In genomic region chr9:33155393-33155792, GRCh38 we compare ENCODE assay signal across 13 cellular contexts. TPM values are rescaled to one million over a fixed set of nuclear protein-coding genes. Genes with fewer than 3 reads are reported as not detected.
A peak's percentile ranks its signal among the peaks of the same experiment; 100 is the strongest.
DNase-seq lines count a peak whose midpoint lies in the region; ATAC-seq, FAIRE-seq and TF ChIP-seq lines count a peak whose summit lies in the region.
"Had no signal": no experiment of that assay in that cellular context is flagged by ENCODE, and none has a peak within 500 bp of the region (broad histone marks: within the 10 kb centered on the region; RNA-seq: fewer than 3 reads in every experiment).

No MANE protein-coding gene starts in this region.

- H3K27ac ChIP-seq in GM12878 (ENCODE audit: control insufficient read depth, insufficient read depth) = no peak overlapping the region; the same call in 1 of the 2 replicates

- FAIRE-seq in GM12878 (lab: Jason Lieb, UNC) = no peak

- no peak overlapping the region for H3K9ac ChIP-seq in GM12878 (ENCODE audit: control insufficient read depth, insufficient read depth, low read length)

- no peak for TF ChIP-seq POLR2A in NB4 (IDR thresholded peaks at IDR 0.05; ENCODE audit: extremely low read depth, insufficient read length)
- no peak for TF ChIP-seq POLR2A in GM12878 (IDR thresholded peaks at IDR 0.05; ENCODE audit: low read depth, low read length)

- no peak for ATAC-seq in GM12878
- ATAC-seq in natural killer cell treated with Interleukin-12 subunit alpha and Interleukin-12 subunit beta and Interleukin-15 and Interleukin-18, amount 100 ng/mL, for 72 hours = no peak
- ATAC-seq in HG02678 (IDR thresholded peaks at IDR 0.05; ENCODE audit: unreplicated experiment) = no peak

- SMC1A ChIA-PET in GM12878 (lab: Charles Lee; ENCODE audit: uncharacterized antibody, unreplicated experiment) = interaction anchor here (10.4 kb wide), 1 partner anchor 14 kb away, joined by 172 read pairs; no protein-coding TSS in a partner anchor

- no peak overlapping the region for H3K4me3 Mint-ChIP-seq in Caco-2 (ENCODE audit: unreplicated experiment)
- peak overlapping the region; percentile 9 for H3K4me3 Mint-ChIP-seq in natural killer cell treated with Interleukin-12 subunit alpha and Interleukin-12 subunit beta and Interleukin-15 and Interleukin-18, amount 100 ng/mL, for 72 hours
- H3K4me3 Mint-ChIP-seq: neural crest cell had no signal

- no peak overlapping the region; the same call in 1 of the 2 replicates for H3K4me2 ChIP-seq in GM12878 (ENCODE audit: control insufficient read depth, insufficient read depth)

- peaks cover 11% of the 10 kb centered on the region for H3K36me3 Mint-ChIP-seq in Caco-2 (ENCODE audit: insufficient read depth, unreplicated experiment)
- no peaks in the 10 kb centered on the region for H3K36me3 Mint-ChIP-seq in natural killer cell treated with Interleukin-12 subunit alpha and Interleukin-12 subunit beta and Interleukin-15 and Interleukin-18, amount 100 ng/mL, for 72 hours

- CTCF ChIA-PET in Caco-2 (lab: Charles Lee) (interaction anchor here (0.6 kb wide), 1 partner anchor 127 kb away, joined by 3 read pairs; no protein-coding TSS in a partner anchor), GM12878 (lab: Yijun Ruan, JAX) (interaction anchor here (0.6 to 1.1 kb wide), 3 partner anchors 10 to 71 kb away, joined by 3 to 4 read pairs (median 3); no protein-coding TSS in a partner anchor)

- TF ChIP-seq EP300 in GM12878 (IDR thresholded peaks at IDR 0.05; ENCODE audit: borderline replicate concordance in 1 of 2, control insufficient read depth in 1 of 2, low read depth in 2 of 2, low read length in 2 of 2) = no peak

- no peak overlapping the region for H2AFZ ChIP-seq in GM12878 (ENCODE audit: control insufficient read depth, low read depth, low read length)

- H3K36me3 ChIP-seq in Caco-2 (ENCODE audit: control insufficient read depth, insufficient read depth, low read length) = no peaks in the 10 kb centered on the region
- H3K36me3 ChIP-seq in GM12878 (ENCODE audit: control insufficient read depth in 2 of 2, insufficient read depth in 2 of 2, low read length in 1 of 2) = peaks cover 0 to 1% of the 10 kb centered on the region in 2 experiments; a peak in 2 of 4 replicates
- H3K36me3 ChIP-seq: esophagus muscularis mucosa had no signal

- TF ChIP-seq RAD21 in GM12878 (IDR thresholded peaks at IDR 0.05; ENCODE audit: insufficient read depth, low read depth, low read length) = no peak

- H3K9me3 Mint-ChIP-seq in Caco-2 (ENCODE audit: unreplicated experiment) = no peaks in the 10 kb centered on the region
- no peaks in the 10 kb centered on the region for H3K9me3 Mint-ChIP-seq in natural killer cell treated with Interleukin-12 subunit alpha and Interleukin-12 subunit beta and Interleukin-15 and Interleukin-18, amount 100 ng/mL, for 72 hours

- DNase-seq in Caco-2 = no peak
- peak; percentile 59 for DNase-seq in NB4 (ENCODE audit: low read depth)
- DNase-seq in GM12878 (ENCODE audit: low read depth, low spot score) = no peak
- no peak for DNase-seq in natural killer cell treated with Interleukin-12 subunit alpha and Interleukin-12 subunit beta and Interleukin-15 and Interleukin-18, amount 100 ng/mL, for 72 hours (ENCODE audit: low spot score)
- no peak for DNase-seq in NCI-H526 treated with DMSO at 0.1 percent for 48 hours (lab: John Stamatoyannopoulos, UW)
- DNase-seq in NCI-H2081 (lab: John Stamatoyannopoulos, UW) = no peak
- DNase-seq: caudate nucleus, DMS53, NCI-H69, T-helper 2 cell had no signal

- H3K27me3 Mint-ChIP-seq in Caco-2 (ENCODE audit: insufficient read depth, unreplicated experiment) = no peaks in the 10 kb centered on the region
- H3K27me3 Mint-ChIP-seq in natural killer cell treated with Interleukin-12 subunit alpha and Interleukin-12 subunit beta and Interleukin-15 and Interleukin-18, amount 100 ng/mL, for 72 hours = no peaks in the 10 kb centered on the region

- TF ChIP-seq CTCF in Caco-2 (IDR thresholded peaks at IDR 0.05; ENCODE audit: insufficient read depth in 1 of 2, low read depth in 1 of 2, low read length in 1 of 2, severe bottlenecking in 1 of 2, unreplicated experiment in 1 of 2) (no peak), NB4 (IDR thresholded peaks at IDR 0.05; ENCODE audit: low read depth, low read length) (no peak), GM12878 (IDR thresholded peaks at IDR 0.05 in 2 of 3, conservative IDR thresholded peaks at IDR 0.05 in 1 of 3; ENCODE audit: control insufficient read depth in 2 of 3, extremely low read depth in 1 of 3, insufficient read depth in 1 of 3, low read depth in 3 of 3, low read length in 3 of 3) (no peak)

- no peaks in the 10 kb centered on the region for H4K20me1 ChIP-seq in GM12878 (ENCODE audit: control insufficient read depth, insufficient read depth)

- H3K4me1 Mint-ChIP-seq in Caco-2 (ENCODE audit: low read depth, unreplicated experiment) = peaks cover 61% of the 10 kb centered on the region
- H3K4me1 Mint-ChIP-seq in natural killer cell treated with Interleukin-12 subunit alpha and Interleukin-12 subunit beta and Interleukin-15 and Interleukin-18, amount 100 ng/mL, for 72 hours (ENCODE audit: low read depth in 2 of 2) = peaks cover 80 to 90% of the 10 kb centered on the region in 2 donors

- H3K9me3 ChIP-seq in Caco-2 = no peaks in the 10 kb centered on the region
- H3K9me3 ChIP-seq in GM12878 (replicated peaks; ENCODE audit: control insufficient read depth, insufficient read depth, low read length) = no peaks in the 10 kb centered on the region
- H3K9me3 ChIP-seq: esophagus muscularis mucosa had no signal

- intact Hi-C loops in Caco-2 (cut with micrococcal nuclease; ENCODE audit: unreplicated experiment) = no loop called here
- intact Hi-C loops in GM12878 (cut with micrococcal nuclease; ENCODE audit: unreplicated experiment) = no loop called here

- in situ Hi-C loops in GM12878 (cut with MboI) = no loop called here

- POLR2A ChIA-PET in Caco-2 (lab: Charles Lee) (no interaction called here), GM12878 (lab: Charles Lee) (interaction anchor here (0.6 to 1.1 kb wide), 2 partner anchors 12 to 20 kb away, joined by 8 to 9 read pairs; no protein-coding TSS in a partner anchor)

- WGBS in GM12878 (ENCODE audit: insufficient coverage, insufficient replicate concordance, low lambda C conversion rate, missing lambda C conversion rate) = 61% methylated on average over 4 of the region's 4 CpGs

- H3K4me3 ChIP-seq in Caco-2 (ENCODE audit: low read depth, low read length) (no peak overlapping the region), NB4 (ENCODE audit: low read depth, low read length) (no peak overlapping the region), GM12878 (no peak overlapping the region)
- H3K4me3 ChIP-seq: esophagus muscularis mucosa had no signal

- H3K4me1 ChIP-seq in Caco-2 (peaks cover 78% of the 10 kb centered on the region), GM12878 (ENCODE audit: control insufficient read depth, insufficient read depth, low read length) (peaks cover 69% of the 10 kb centered on the region)

- H3K27me3 ChIP-seq in Caco-2 (replicated peaks; ENCODE audit: control insufficient read depth, insufficient read depth, low read length) (no peaks in the 10 kb centered on the region), GM12878 (replicated peaks in 1 of 2; ENCODE audit: control insufficient read depth in 2 of 2, insufficient read depth in 2 of 2, low read length in 1 of 2) (no peaks in the 10 kb centered on the region)
- H3K27me3 ChIP-seq: esophagus muscularis mucosa had no signal

- peaks cover 97% of the 10 kb centered on the region for H3K79me2 ChIP-seq in GM12878 (ENCODE audit: control insufficient read depth, insufficient read depth, low read length)

- H3K27ac Mint-ChIP-seq in Caco-2 (ENCODE audit: unreplicated experiment) = peak overlapping the region; percentile 15
- H3K27ac Mint-ChIP-seq in natural killer cell treated with Interleukin-12 subunit alpha and Interleukin-12 subunit beta and Interleukin-15 and Interleukin-18, amount 100 ng/mL, for 72 hours = peak overlapping the region; percentile 79 to 97

- RAD21 ChIA-PET in GM12878 (lab: Charles Lee; ENCODE audit: unreplicated experiment) = interaction anchor here (0.8 to 2.3 kb wide), 2 partner anchors 10 to 14 kb away, joined by 3 to 7 read pairs; no protein-coding TSS in a partner anchor

- BruUV-seq in Caco-2 (replicated peaks; lab: Mats Ljungman, UMichigan) (no TSS peak), GM12878 (replicated peaks; lab: Mats Ljungman, UMichigan) (no TSS peak)

TF ChIP-seq in GM12878, 131 proteins besides CTCF, POLR2A, EP300 and RAD21:
- TF ChIP-seq RUNX3 (IDR thresholded peaks at IDR 0.05; ENCODE audit: low read length) (peak; percentile 36), PML (IDR thresholded peaks at IDR 0.05; ENCODE audit: low read length) (no peak), STAT1 (conservative IDR thresholded peaks at IDR 0.05) (no peak)
TF ChIP-seq in GM12878: peak in this region for 1.

RNA-seq across cellular contexts. Expression of gene B4GALT1, which starts 11.7 kb away (rescaled TPM):
- total RNA-seq in Caco-2 (2022) (104 and 121 TPM in 2 replicates), GM12878 (2014; rRNA removed) (23.4 and 24.2 TPM in 2 replicates), GM12878 (2014; rRNA removed; fragmentation: Illumina TruSeq; extraction: Trizol) (12.7 and 15.3 TPM in 2 replicates), GM12878 (2021) (77.5 and 79.0 TPM in 2 replicates)
- total RNA-seq in GM12878 (2013; cell fraction: nucleolus; rRNA removed) = 47.6 and 51.1 TPM in 2 replicates
- 50.1 TPM for polyA plus RNA-seq in GM12878 (2011; ENCODE audit: low read depth)
- polyA plus RNA-seq in GM12878 (2011; rRNA removed) (29.6 and 36.5 TPM in 2 replicates), GM12878 (2014; fragmentation: Illumina TruSeq; extraction: Trizol) (66.7 and 68.8 TPM in 2 replicates), GM12878 (2014; fragmentation: Nextera tagmentation; extraction: Ambion mirVana) (10 to 100 TPM; 22.4 to 23.3 TPM), GM12878 (2014; rRNA removed) (42.6 and 45.5 TPM in 2 replicates), GM12878 (2016; fragmentation: Nextera tagmentation; extraction: Ambion mirVana) (10 to 100 TPM; 50.2 to 50.8 TPM)
- polyA plus RNA-seq in GM12878 (2011; cell fraction: cytosol; rRNA removed) = 36.7 and 49.7 TPM in 2 replicates
- polyA plus RNA-seq in GM12878 (2011; cell fraction: nucleus; rRNA removed) = 16.8 and 18.8 TPM in 2 replicates
- polyA plus RNA-seq in GM12878 (2012) = 58.2 and 65.9 TPM in 2 replicates
- 48.3 and 58.3 TPM in 2 replicates for polyA minus RNA-seq in GM12878 (2011; rRNA and poly(A)+ RNA removed)
- polyA minus RNA-seq in GM12878 (2011; cell fraction: cytosol; rRNA and poly(A)+ RNA removed) = 25.8 and 27.2 TPM in 2 replicates
- 10.3 and 16.8 TPM in 2 replicates for polyA minus RNA-seq in GM12878 (2011; cell fraction: nucleus; rRNA and poly(A)+ RNA removed)
- total RNA-seq in natural killer cell treated with Interleukin-12 subunit alpha and Interleukin-12 subunit beta and Interleukin-15 and Interleukin-18, amount 100 ng/mL, for 72 hours = 10 to 100 TPM; 51.4 to 90.6 TPM
